ENCODE assay signal across 9 cellular contexts in the genomic region with DNA sequence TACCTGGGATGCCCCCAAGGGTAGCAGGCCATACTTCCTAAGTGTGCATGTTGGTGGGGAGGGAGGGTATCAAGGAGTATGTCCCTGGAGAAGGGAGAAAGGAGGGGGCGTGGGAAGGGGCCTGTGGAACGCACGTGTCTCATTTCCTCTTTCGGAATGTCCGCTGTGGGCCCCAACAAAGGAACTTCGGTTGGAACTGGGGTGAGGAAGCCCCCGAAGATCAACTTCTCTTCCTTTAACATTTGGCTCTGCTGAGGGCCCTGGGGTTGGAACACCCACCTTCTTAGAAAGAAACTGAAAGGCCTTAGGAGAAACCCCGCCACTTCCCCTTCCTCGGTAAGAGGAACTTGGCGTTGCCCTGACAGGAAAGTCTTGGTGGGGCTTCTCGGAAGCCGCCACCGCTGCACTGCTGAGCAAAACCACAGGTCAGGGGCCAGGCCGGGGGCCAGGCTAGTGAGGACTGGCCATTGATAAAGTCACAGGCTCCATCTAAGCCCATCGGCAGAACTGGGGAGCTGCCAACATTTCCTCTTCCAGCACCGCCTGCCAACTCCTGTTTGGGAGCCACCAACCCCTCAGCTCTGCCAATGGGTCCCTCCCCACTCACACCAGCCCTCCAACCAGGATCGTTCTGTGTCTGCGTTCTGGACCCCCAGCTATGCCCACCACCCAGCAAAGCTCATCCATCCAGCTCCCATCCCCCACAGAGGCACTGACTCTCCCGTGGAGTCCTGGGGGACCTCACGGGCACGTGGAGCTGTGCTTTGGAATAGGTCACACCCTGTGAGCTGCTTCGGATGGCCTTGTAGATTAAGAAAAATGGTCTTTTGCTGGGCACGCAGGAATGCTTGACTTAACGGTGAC. TPM values are rescaled to one million over a fixed set of nuclear protein-coding genes. Genes with fewer than 3 reads are reported as not detected.
DNase-seq lines count a peak whose midpoint lies in the region; ATAC-seq and TF ChIP-seq lines count a peak whose summit lies in the region.
"Had no signal": no experiment of that assay in that cellular context is flagged by ENCODE, and none has a peak within 500 bp of the region (broad histone marks: within the 10 kb centered on the region; RNA-seq: fewer than 3 reads in every experiment).

No MANE protein-coding gene starts in this region.

- H3K36me3 ChIP-seq in muscle layer of duodenum (ENCODE audit: control insufficient read depth in 1 of 2, insufficient read depth in 2 of 2, low read length in 2 of 2) = no peaks in the 10 kb centered on the region
- no peaks in the 10 kb centered on the region for H3K36me3 ChIP-seq in suprapubic skin

- no peak for TF ChIP-seq POLR2A in suprapubic skin (IDR thresholded peaks at IDR 0.05)

- TF ChIP-seq EP300 in suprapubic skin (IDR thresholded peaks at IDR 0.05) = no peak

- peaks cover 11 to 17% of the 10 kb centered on the region in 2 donors for H3K4me1 ChIP-seq in muscle layer of duodenum (ENCODE audit: control insufficient read depth in 1 of 2, insufficient read depth in 2 of 2, low read length in 2 of 2)
- peaks cover 41% of the 10 kb centered on the region for H3K4me1 ChIP-seq in suprapubic skin

- H3K27ac ChIP-seq in muscle layer of duodenum (ENCODE audit: low read length) (peak overlapping the region; percentile 64), suprapubic skin (peak overlapping the region; percentile 49)

- ATAC-seq in activated naive CD4-positive, alpha-beta T cell treated with anti-CD3 and anti-CD28 coated beads, Interleukin-2, amount 50 U/mL, for 72 hours = peak; percentile 33 to 36
- no peak for ATAC-seq in GM21381 (IDR thresholded peaks at IDR 0.05; ENCODE audit: unreplicated experiment)

- H3K27ac Mint-ChIP-seq in activated naive CD4-positive, alpha-beta T cell treated with anti-CD3 and anti-CD28 coated beads, Interleukin-2, amount 50 U/mL, for 72 hours = peak overlapping the region; percentile 95 to 99

- 79% methylated on average over 16 of the region's 24 CpGs for WGBS in suprapubic skin

- H3K27me3 ChIP-seq in muscle layer of duodenum (ENCODE audit: low read depth, low read length) (no peaks in the 10 kb centered on the region), suprapubic skin (no peaks in the 10 kb centered on the region)

- DNase-seq in GM20000 (ENCODE audit: low spot score) (peak; percentile 76), SKM-1 treated with dmso at 0.1 percent for 144 hours (lab: John Stamatoyannopoulos, UW; ENCODE audit: unreplicated experiment) (peak; percentile 97), suprapubic skin (ENCODE audit: low spot score in 2 of 2) (peak in 1 of 2 donors; percentile 72), HK-2 (ENCODE audit: unreplicated experiment) (no peak), NCI-H524 (lab: John Stamatoyannopoulos, UW) (no peak)
- DNase-seq in activated naive CD4-positive, alpha-beta T cell treated with anti-CD3 and anti-CD28 coated beads, Interleukin-2, amount 50 U/mL, for 72 hours (ENCODE audit: low spot score in 2 of 2) = peak; percentile 59 to 81

- peaks cover 13 to 26% of the 10 kb centered on the region in 2 donors for H3K36me3 Mint-ChIP-seq in activated naive CD4-positive, alpha-beta T cell treated with anti-CD3 and anti-CD28 coated beads, Interleukin-2, amount 50 U/mL, for 72 hours

- H3K9me3 ChIP-seq in muscle layer of duodenum (ENCODE audit: control insufficient read depth in 1 of 2, low read length in 2 of 2) = no peaks in the 10 kb centered on the region
- no peaks in the 10 kb centered on the region for H3K9me3 ChIP-seq in suprapubic skin

- peaks cover 0 to 5% of the 10 kb centered on the region in 2 donors for H3K9me3 Mint-ChIP-seq in activated naive CD4-positive, alpha-beta T cell treated with anti-CD3 and anti-CD28 coated beads, Interleukin-2, amount 50 U/mL, for 72 hours

- no peak overlapping the region for H3K4me3 ChIP-seq in muscle layer of duodenum (ENCODE audit: low read depth in 1 of 2, low read length in 2 of 2)
- no peak overlapping the region for H3K4me3 ChIP-seq in suprapubic skin

- no peak for TF ChIP-seq CTCF in GM20000 (IDR thresholded peaks at IDR 0.05; ENCODE audit: extremely low read depth, missing control alignments)
- TF ChIP-seq CTCF in suprapubic skin (IDR thresholded peaks at IDR 0.05) = no peak

RNA-seq across cellular contexts. Expression of gene FGD2, which starts 44.8 kb away (rescaled TPM):
- 1 to 10 TPM; 1.3 to 2.4 TPM for total RNA-seq in activated naive CD4-positive, alpha-beta T cell treated with anti-CD3 and anti-CD28 coated beads, Interleukin-2, amount 50 U/mL, for 72 hours
- total RNA-seq in suprapubic skin = 10 to 100 TPM in 1 of 4 donors, 1 to 10 TPM in 3; 2.4 to 13.6 (median 4.6) TPM
- total RNA-seq: fibroblast of villous mesenchyme had no signal

Comparison
In these comparisons a context has a peak if more than half of its experiments do, and no peak if none do; other contexts are left out.
1. DNase-seq: peak in GM20000 (single experiment), SKM-1 treated with dmso at 0.1 percent for 144 hours (single experiment) and activated naive CD4-positive, alpha-beta T cell treated with anti-CD3 and anti-CD28 coated beads, Interleukin-2, amount 50 U/mL, for 72 hours (2 of 2); none in HK-2 (single experiment) and NCI-H524 (0 of 2).